In genomic region chr12:13278249-13278787, GRCh38 we compare ENCODE assay signal across 8 cellular contexts.
DNase-seq lines count a peak whose midpoint lies in the region; ATAC-seq and TF ChIP-seq lines count a peak whose summit lies in the region.

No MANE protein-coding gene starts in this region.

- H3K27ac ChIP-seq in DND-41 (ENCODE audit: low read length): no peak overlapping the region

- peaks cover 12% of the 10 kb centered on the region for H3K27me3 ChIP-seq in DND-41 (ENCODE audit: insufficient read depth, low read length, poor library complexity)

- no peaks in the 10 kb centered on the region for H3K36me3 ChIP-seq in DND-41 (ENCODE audit: insufficient read depth, low read length)

- TF ChIP-seq CTCF in DND-41 (IDR thresholded peaks at IDR 0.05; ENCODE audit: borderline replicate concordance, extremely low read depth, low read length, poor library complexity, severe bottlenecking): peak; percentile 78

- H2AFZ ChIP-seq in DND-41 (ENCODE audit: low read depth, low read length): no peak overlapping the region

- H3K9ac ChIP-seq in DND-41 (ENCODE audit: low read depth, low read length): no peak overlapping the region

- peak; percentile 39 for DNase-seq in DND-41
- peak; percentile 28 for DNase-seq in H4 (ENCODE audit: low spot score)
- peak; percentile 36 for DNase-seq in NCI-H146 treated with DMSO at 0.1 percent for 48 hours (lab: John Stamatoyannopoulos, UW; ENCODE audit: unreplicated experiment)
- DNase-seq in central memory CD8-positive, alpha-beta T cell (ENCODE audit: low spot score in 2 of 2): peak; percentile 28 to 45
- DNase-seq in kidney tubule cell (ENCODE audit: low spot score): peak; percentile 74
- peak; percentile 58 for DNase-seq in stimulated activated CD4-positive, alpha-beta T cell treated with anti-CD3 and anti-CD28 coated beads, Interleukin-1b, Interleukin-23, amount 100 ng/mL, for 48 hours
- no peak for DNase-seq in NK-92 treated with Interleukin-12 subunit alpha and Interleukin-12 subunit beta, amount 100 ng/mL, for 24 hours (lab: John Stamatoyannopoulos, UW)

- H3K4me3 ChIP-seq in DND-41 (ENCODE audit: low read depth in 1 of 2, low read length in 2 of 2): no peak overlapping the region

- H3K4me2 ChIP-seq in DND-41 (ENCODE audit: insufficient read depth, low read length): no peak overlapping the region

- peaks cover 4% of the 10 kb centered on the region for H3K4me1 Mint-ChIP-seq in central memory CD8-positive, alpha-beta T cell

- ATAC-seq in DND-41 (ENCODE audit: insufficient read depth, low read depth): peak; percentile 84
- ATAC-seq in activated CD4-positive, CD25-positive, alpha-beta regulatory T cell treated with anti-CD3 and anti-CD28 coated beads, Interleukin-2, amount 50 U/mL, for 24 hours: peak; percentile 73 to 84
- ATAC-seq in central memory CD8-positive, alpha-beta T cell (replicated peaks; ENCODE audit: extremely low read depth, poor library complexity, severe bottlenecking): peak; percentile 54

- no peaks in the 10 kb centered on the region for H3K9me3 ChIP-seq in DND-41 (ENCODE audit: insufficient read depth, low read length, severe bottlenecking)

- no peaks in the 10 kb centered on the region for H3K4me1 ChIP-seq in DND-41 (ENCODE audit: insufficient read depth, low read length)

- no peaks in the 10 kb centered on the region for H3K79me2 ChIP-seq in DND-41 (ENCODE audit: insufficient read depth, low read length)

- no peak overlapping the region for H3K4me3 Mint-ChIP-seq in central memory CD8-positive, alpha-beta T cell

- H3K36me3 Mint-ChIP-seq in central memory CD8-positive, alpha-beta T cell (ENCODE audit: insufficient read depth): no peaks in the 10 kb centered on the region

- H4K20me1 ChIP-seq in DND-41 (ENCODE audit: insufficient read depth, low read length): no peaks in the 10 kb centered on the region

- no peaks in the 10 kb centered on the region for H3K9me3 Mint-ChIP-seq in central memory CD8-positive, alpha-beta T cell

- H3K27me3 Mint-ChIP-seq in central memory CD8-positive, alpha-beta T cell: peaks cover 34% of the 10 kb centered on the region

- no peak overlapping the region for H3K27ac Mint-ChIP-seq in central memory CD8-positive, alpha-beta T cell (ENCODE audit: low read depth)
